ENCODE assay signal across 24 cellular contexts in the genomic region with DNA sequence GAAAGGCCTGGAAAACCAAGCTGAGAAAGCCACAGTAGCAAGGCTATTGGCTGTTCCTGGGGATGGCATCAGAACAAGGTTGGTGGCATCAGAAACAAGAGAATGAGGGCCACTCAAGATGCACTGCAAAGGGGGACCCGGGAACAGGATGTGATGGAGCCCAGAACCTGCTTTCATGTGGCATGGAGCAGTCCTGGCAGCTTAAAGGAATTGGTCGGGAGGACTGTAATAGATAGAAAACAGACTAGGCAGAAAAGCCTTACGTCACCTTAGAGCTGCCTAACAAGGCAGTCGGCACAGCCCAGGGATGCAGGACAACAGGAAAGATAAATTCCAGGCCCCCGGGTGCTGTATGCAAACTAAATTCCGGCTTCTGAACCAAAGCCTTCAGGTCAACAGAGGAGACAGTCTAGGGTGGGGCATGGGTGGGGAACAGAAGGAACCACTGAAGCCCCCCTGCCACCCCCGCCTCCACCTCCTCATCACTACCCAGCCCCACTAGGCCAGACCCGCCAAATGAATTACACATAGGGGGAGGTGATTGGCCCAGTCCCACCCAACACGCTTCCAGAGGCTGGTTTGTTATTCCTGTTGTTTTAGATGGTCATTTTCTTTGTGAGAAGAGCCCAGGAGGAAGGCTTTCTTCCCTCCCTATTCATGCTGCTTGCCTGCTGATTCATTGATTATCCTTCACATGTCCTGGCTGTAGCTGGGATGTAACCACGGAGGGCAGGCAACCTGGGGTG.
DNase-seq lines count a peak whose midpoint lies in the region; ATAC-seq lines count a peak whose summit lies in the region.
"Had no signal": no experiment of that assay in that cellular context is flagged by ENCODE, and none has a peak within 500 bp of the region (broad histone marks: within the 10 kb centered on the region; RNA-seq: fewer than 3 reads in every experiment).

No MANE protein-coding gene starts in this region.

- H3K9ac ChIP-seq in HUES48 (ENCODE audit: low read depth, low read length) (no peak overlapping the region), stomach smooth muscle (ENCODE audit: low read length in 2 of 2) (no peak overlapping the region)

- H3K27ac ChIP-seq in HUES48 (ENCODE audit: low read depth, low read length) (peak overlapping the region; percentile 75), stomach smooth muscle (ENCODE audit: low read length) (peak overlapping the region; percentile 73)
- H3K27ac ChIP-seq: heart right ventricle, left lung, ovary, right atrium auricular region, testis had no signal

- DNase-seq in amniotic epithelial cell (ENCODE audit: low read depth) = peak; percentile 15
- peak; percentile 35 for DNase-seq in iPS-NIHi11 (ENCODE audit: low spot score)
- no peak for DNase-seq in NCI-H748 (lab: John Stamatoyannopoulos, UW; ENCODE audit: unreplicated experiment)
- DNase-seq: activated CD4-positive, alpha-beta memory T cell treated with anti-CD3 and anti-CD28 coated beads for 36 hours; activated CD8-positive, alpha-beta memory T cell treated with anti-CD3 and anti-CD28 coated beads, Interleukin-2, amount 50 U/mL, for 48 hours; activated naive CD8-positive, alpha-beta T cell treated with anti-CD3 and anti-CD28 coated beads, Interleukin-2, amount 10 ng/mL, durations not matched to agents 7 days and 5 days; CD4-positive, CD25-positive, alpha-beta regulatory T cell; cerebellar nuclear complex; heart right ventricle; left lung; natural killer cell; NCI-H1105; NCI-H2081 treated with DMSO at 0.1 percent for 48 hours; NCI-H82; ovary; stimulated activated CD4-positive, alpha-beta T cell treated with anti-CD3 and anti-CD28 coated beads, Interleukin-4, amount 100 ng/mL, for 24 hours; stimulated activated naive CD4-positive, alpha-beta T cell; testis had no signal

- no peaks in the 10 kb centered on the region for H3K9me3 ChIP-seq in HUES48 (ENCODE audit: control insufficient read depth, insufficient read depth, low read length)
- no peaks in the 10 kb centered on the region for H3K9me3 ChIP-seq in stomach smooth muscle (ENCODE audit: control insufficient read depth in 2 of 2, low read length in 2 of 2)
- H3K9me3 ChIP-seq: heart right ventricle, left lung, ovary, right atrium auricular region, testis had no signal

- no peak overlapping the region for H3K4me3 ChIP-seq in HUES48 (ENCODE audit: low read depth, low read length)
- no peak overlapping the region for H3K4me3 ChIP-seq in stomach smooth muscle (ENCODE audit: low read length in 2 of 2)
- H3K4me3 ChIP-seq: heart right ventricle, left lung, ovary, right atrium auricular region, testis had no signal

- H3K36me3 ChIP-seq in HUES48 (ENCODE audit: control insufficient read depth, insufficient read depth, low read length) (no peaks in the 10 kb centered on the region), stomach smooth muscle (ENCODE audit: control insufficient read depth in 2 of 2, insufficient read depth in 2 of 2, low read length in 2 of 2) (no peaks in the 10 kb centered on the region)
- H3K36me3 ChIP-seq: heart right ventricle, left lung, ovary, right atrium auricular region had no signal

- no peaks in the 10 kb centered on the region for H3K27me3 ChIP-seq in HUES48 (ENCODE audit: control insufficient read depth, insufficient read depth, low read length)
- H3K27me3 ChIP-seq in stomach smooth muscle (ENCODE audit: control insufficient read depth in 1 of 2, insufficient read depth in 2 of 2, low read length in 2 of 2) = no peaks in the 10 kb centered on the region
- H3K27me3 ChIP-seq: left lung, ovary, right atrium auricular region, testis had no signal

- ATAC-seq in GM18520 (IDR thresholded peaks at IDR 0.05; ENCODE audit: unreplicated experiment) (no peak), GM19455 (IDR thresholded peaks at IDR 0.05; ENCODE audit: unreplicated experiment) (no peak)
- ATAC-seq: heart right ventricle, natural killer cell, Right ventricle myocardium inferior had no signal

- H3K4me1 ChIP-seq in HUES48 (ENCODE audit: control insufficient read depth, insufficient read depth, low read length) = peaks cover 22% of the 10 kb centered on the region
- peaks cover 15% of the 10 kb centered on the region for H3K4me1 ChIP-seq in stomach smooth muscle (ENCODE audit: control insufficient read depth, insufficient read depth, low read length)
- H3K4me1 ChIP-seq: left lung, right atrium auricular region, testis had no signal
